In the genomic region with DNA sequence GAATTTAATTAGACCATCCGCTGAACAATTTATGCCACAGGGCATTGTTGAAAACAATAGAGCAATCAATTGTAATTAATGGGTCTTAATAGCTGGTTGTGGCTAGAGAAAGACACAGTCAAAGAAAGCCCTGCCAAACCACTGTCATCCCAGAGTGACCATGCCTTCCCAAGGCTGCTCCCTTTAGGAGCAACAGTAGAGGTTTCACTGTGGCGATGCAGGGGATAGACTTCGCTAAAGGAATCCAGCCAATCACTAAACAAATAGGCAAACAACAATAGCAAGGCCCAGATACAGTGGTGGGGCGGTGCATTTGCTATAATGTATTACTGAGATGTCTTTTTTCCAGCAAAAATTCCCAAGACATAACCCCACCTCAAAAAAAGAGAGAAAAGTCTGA, we compare ENCODE assay signal across 25 cellular contexts.
"Had no signal": no experiment of that assay in that cellular context is flagged by ENCODE, and none has a peak within 500 bp of the region (broad histone marks: within the 10 kb centered on the region; RNA-seq: fewer than 3 reads in every experiment).

No MANE protein-coding gene starts in this region.

- H3K27me3 Mint-ChIP-seq: natural killer cell treated with Interleukin-12 subunit alpha and Interleukin-12 subunit beta and Interleukin-15 and Interleukin-18, amount 100 ng/mL, for 72 hours; stimulated activated naive B cell treated with anti-CD40 and anti-IgM and Interleukin-4, amounts not matched to agents 10 μg/mL and 1 μg/mL and 100 μg/mL, for 72 hours had no signal

- H3K4me3 Mint-ChIP-seq: immature natural killer cell; mesothelial cell of epicardium; naive thymus-derived CD4-positive, alpha-beta T cell; natural killer cell treated with Interleukin-12 subunit alpha and Interleukin-12 subunit beta and Interleukin-15 and Interleukin-18, amount 100 ng/mL, for 72 hours; stimulated activated naive B cell treated with anti-CD40 and anti-IgM and Interleukin-4, amounts not matched to agents 10 μg/mL and 1 μg/mL and 100 μg/mL, for 72 hours had no signal

- ATAC-seq: left colon; left lung; naive thymus-derived CD4-positive, alpha-beta T cell; natural killer cell treated with Interleukin-12 subunit alpha and Interleukin-12 subunit beta and Interleukin-15 and Interleukin-18, amount 100 ng/mL, for 72 hours; pancreas; right cardiac atrium; sciatic nerve; stimulated activated naive B cell treated with anti-CD40 and anti-IgM and Interleukin-4, amounts not matched to agents 10 μg/mL and 1 μg/mL and 100 μg/mL, for 72 hours; stimulated activated naive CD8-positive, alpha-beta T cell treated with anti-CD3 and anti-CD28 coated beads, Interleukin-15, Interleukin-2, amounts not matched to agents 100 U/mL and 50 U/mL, for 24 hours had no signal

- H3K9me3 Mint-ChIP-seq: natural killer cell treated with Interleukin-12 subunit alpha and Interleukin-12 subunit beta and Interleukin-15 and Interleukin-18, amount 100 ng/mL, for 72 hours had no signal

- H3K4me1 Mint-ChIP-seq: immature natural killer cell; naive thymus-derived CD4-positive, alpha-beta T cell; stimulated activated naive B cell treated with anti-CD40 and anti-IgM and Interleukin-4, amounts not matched to agents 10 μg/mL and 1 μg/mL and 100 μg/mL, for 72 hours had no signal

- DNase-seq: hypothalamus; immature natural killer cell; kidney; left colon; left lung; naive thymus-derived CD4-positive, alpha-beta T cell; nucleus accumbens; pancreas; posterior cingulate gyrus; retina; right cardiac atrium; stimulated activated CD4-positive, alpha-beta T cell treated with anti-CD3 and anti-CD28 coated beads, Interleukin-12 subunit alpha, Interleukin-12 subunit beta, amount 100 ng/mL, for 4 hours; stimulated activated CD4-positive, alpha-beta T cell treated with anti-CD3 and anti-CD28 coated beads, Interleukin-15, amount 100 ng/mL, for 24 hours; stimulated activated CD4-positive, alpha-beta T cell treated with anti-CD3 and anti-CD28 coated beads, Interleukin-2, amount 100 ng/mL, for 24 hours; stimulated activated CD4-positive, alpha-beta T cell treated with anti-CD3 and anti-CD28 coated beads, Interleukin-4, amount 100 ng/mL, for 1 hour; stimulated activated naive B cell treated with anti-CD40 and anti-IgM and Interleukin-4, amounts not matched to agents 10 μg/mL and 1 μg/mL and 100 μg/mL, for 72 hours; stimulated activated naive CD8-positive, alpha-beta T cell treated with anti-CD3 and anti-CD28 coated beads, Interleukin-15, Interleukin-2, amounts not matched to agents 100 U/mL and 50 U/mL, for 24 hours; stomach; testis; thyroid gland; transverse colon; upper lobe of left lung had no signal

- H3K27ac Mint-ChIP-seq: immature natural killer cell; mesothelial cell of epicardium; naive thymus-derived CD4-positive, alpha-beta T cell; natural killer cell treated with Interleukin-12 subunit alpha and Interleukin-12 subunit beta and Interleukin-15 and Interleukin-18, amount 100 ng/mL, for 72 hours; stimulated activated naive B cell treated with anti-CD40 and anti-IgM and Interleukin-4, amounts not matched to agents 10 μg/mL and 1 μg/mL and 100 μg/mL, for 72 hours had no signal

- H3K36me3 Mint-ChIP-seq: immature natural killer cell; mesothelial cell of epicardium; naive thymus-derived CD4-positive, alpha-beta T cell; natural killer cell treated with Interleukin-12 subunit alpha and Interleukin-12 subunit beta and Interleukin-15 and Interleukin-18, amount 100 ng/mL, for 72 hours; stimulated activated naive B cell treated with anti-CD40 and anti-IgM and Interleukin-4, amounts not matched to agents 10 μg/mL and 1 μg/mL and 100 μg/mL, for 72 hours had no signal
